In genomic region chr2:15810451-15811150, GRCh38 we compare ENCODE assay signal across 22 cellular contexts.
DNase-seq lines count a peak whose midpoint lies in the region; ATAC-seq, FAIRE-seq and TF ChIP-seq lines count a peak whose summit lies in the region.
"Had no signal": no experiment of that assay in that cellular context is flagged by ENCODE, and none has a peak within 500 bp of the region (broad histone marks: within the 10 kb centered on the region; RNA-seq: fewer than 3 reads in every experiment).

No MANE protein-coding gene starts in this region.

- FAIRE-seq in HepG2 (lab: Jason Lieb, UNC), result no peak
- no peak for FAIRE-seq in RCC 7860 (lab: Jason Lieb, UNC)
- FAIRE-seq: A549, K562 had no signal

- intact Hi-C loops in HepG2 (cut with micrococcal nuclease; ENCODE audit: unreplicated experiment) (no loop called here), left ventricle myocardium superior (cut with micrococcal nuclease) (no loop called here), thyroid gland (cut with DNase I) (loop anchor here (10.0 kb wide), 1 partner anchor 104 kb away; no protein-coding TSS in a partner anchor)

- no peaks in the 10 kb centered on the region for H3K27me3 Mint-ChIP-seq in neural crest cell (ENCODE audit: low read depth)

- no peak overlapping the region for H2AFZ ChIP-seq in HepG2 (ENCODE audit: low read length)

- H3K4me3 ChIP-seq in liver (ENCODE audit: low read depth in 1 of 3, low read length in 3 of 3) (no peak overlapping the region), HepG2 (replicated peaks in 1 of 3; ENCODE audit: insufficient read depth in 1 of 3, low read depth in 2 of 3, low read length in 3 of 3) (no peak overlapping the region), thyroid gland (replicated peaks in 1 of 3) (no peak overlapping the region)
- H3K4me3 ChIP-seq: A549, K562, MG63 had no signal

- no peaks in the 10 kb centered on the region for H3K27me3 ChIP-seq in liver (ENCODE audit: control insufficient read depth in 4 of 4, insufficient read depth in 4 of 4, low read length in 3 of 4)
- peaks cover 3 to 57% of the 10 kb centered on the region in 2 experiments; a peak in 3 of 5 replicates for H3K27me3 ChIP-seq in HepG2 (ENCODE audit: control insufficient read depth in 1 of 2, insufficient read depth in 2 of 2, low read length in 2 of 2)
- no peaks in the 10 kb centered on the region for H3K27me3 ChIP-seq in thyroid gland
- H3K27me3 ChIP-seq: MG63 had no signal

- TF ChIP-seq EP300 in HepG2 (IDR thresholded peaks at IDR 0.05; ENCODE audit: low read depth in 2 of 2, low read length in 2 of 2) (no peak), HepG2 (CRISPR knock-in tag; IDR thresholded peaks at IDR 0.05; ENCODE audit: borderline replicate concordance) (no peak)

- TF ChIP-seq POLR2A in HepG2 (IDR thresholded peaks at IDR 0.05; ENCODE audit: insufficient read depth in 1 of 2, low read depth in 2 of 2, low read length in 2 of 2) (no peak), thyroid gland (IDR thresholded peaks at IDR 0.05) (no peak)

- BruUV-seq in HepG2 (replicated peaks; lab: Mats Ljungman, UMichigan), result no TSS peak

- H3K4me1 Mint-ChIP-seq in neural crest cell, result peaks cover 62% of the 10 kb centered on the region
- H3K4me1 Mint-ChIP-seq: B cell had no signal

- no peaks in the 10 kb centered on the region for H3K4me1 ChIP-seq in liver (ENCODE audit: control insufficient read depth in 4 of 4, insufficient read depth in 4 of 4, low read length in 3 of 4)
- no peaks in the 10 kb centered on the region for H3K4me1 ChIP-seq in HepG2 (ENCODE audit: insufficient read depth, low read length)
- peaks cover 14 to 34% of the 10 kb centered on the region in 2 donors for H3K4me1 ChIP-seq in thyroid gland
- H3K4me1 ChIP-seq: A549 had no signal

- TF ChIP-seq CTCF in liver (IDR thresholded peaks at IDR 0.05; ENCODE audit: low read depth, low read length, missing input control), result no peak
- no peak for TF ChIP-seq CTCF in HepG2 (CRISPR knock-in tag; IDR thresholded peaks at IDR 0.05)
- TF ChIP-seq CTCF in neural crest cell (conservative IDR thresholded peaks at IDR 0.05), result no peak
- no peak for TF ChIP-seq CTCF in thyroid gland (IDR thresholded peaks at IDR 0.05)

- no peaks in the 10 kb centered on the region for H3K9me3 ChIP-seq in liver (ENCODE audit: control insufficient read depth in 4 of 4, low read length in 3 of 4)
- H3K9me3 ChIP-seq in HepG2 (ENCODE audit: low read length), result no peaks in the 10 kb centered on the region
- no peaks in the 10 kb centered on the region for H3K9me3 ChIP-seq in thyroid gland
- H3K9me3 ChIP-seq: A549, MG63 had no signal

- H3K36me3 Mint-ChIP-seq in neural crest cell (ENCODE audit: low read depth), result no peaks in the 10 kb centered on the region
- H3K36me3 Mint-ChIP-seq: CD14-positive monocyte had no signal

- in situ Hi-C loops in HepG2 (cut with HindIII; ENCODE audit: extremely low pct_ligation_motif_present, low pct_unique_long_range_greater_than_20kb), result no loop called here

- ATAC-seq in HepG2, result no peak
- peak; percentile 85 for ATAC-seq in left ventricle myocardium superior
- ATAC-seq: A549, K562 had no signal

- DNase-seq in HepG2 (ENCODE audit: low spot score), result no peak
- DNase-seq in left ventricle myocardium superior, result no peak
- DNase-seq in neural crest cell (ENCODE audit: low read depth, low spot score), result no peak
- peak in 1 of 2 donors; percentile 30 for DNase-seq in thyroid gland
- DNase-seq in RCC 7860 (ENCODE audit: low spot score), result no peak
- no peak for DNase-seq in pons (ENCODE audit: low spot score)
- DNase-seq in DMS79 treated with DMSO at 0.1 percent for 48 hours (lab: John Stamatoyannopoulos, UW), result no peak
- DNase-seq: DMS79, HFFc6, MG63, NCI-H1417 treated with DMSO at 0.1 percent for 48 hours, NCI-H187, NCI-H446, NCI-H526, OCI-M1, SHP77 treated with DMSO at 0.1 percent for 48 hours had no signal

- H3K79me2 ChIP-seq in HepG2 (ENCODE audit: insufficient read depth, low read length), result no peaks in the 10 kb centered on the region

- H3K36me3 ChIP-seq in liver (ENCODE audit: control insufficient read depth in 4 of 4, insufficient read depth in 3 of 4, low read depth in 1 of 4, low read length in 3 of 4), result no peaks in the 10 kb centered on the region
- no peaks in the 10 kb centered on the region for H3K36me3 ChIP-seq in HepG2 (replicated peaks in 1 of 2; ENCODE audit: control insufficient read depth in 1 of 2, insufficient read depth in 2 of 2, low read length in 2 of 2)
- no peaks in the 10 kb centered on the region for H3K36me3 ChIP-seq in thyroid gland
- H3K36me3 ChIP-seq: MG63 had no signal

- no peaks in the 10 kb centered on the region for H4K20me1 ChIP-seq in HepG2 (ENCODE audit: insufficient read depth, low read length)

- H3K4me3 Mint-ChIP-seq in neural crest cell, result no peak overlapping the region
- H3K4me3 Mint-ChIP-seq: B cell, CD14-positive monocyte, H9, HFFc6 had no signal

- CTCF ChIA-PET in HepG2 (lab: Yijun Ruan, JAX; ENCODE audit: low intra/inter-chr PET ratio, low total read pairs), result no interaction called here

- TF ChIP-seq RAD21 in liver (IDR thresholded peaks at IDR 0.05) (no peak), HepG2 (CRISPR knock-in tag; IDR thresholded peaks at IDR 0.05) (no peak)

- POLR2A ChIA-PET in HepG2 (lab: Yijun Ruan, JAX), result no interaction called here

- H3K9ac ChIP-seq in liver (ENCODE audit: low read depth in 1 of 2, low read length in 2 of 2), result no peak overlapping the region
- no peak overlapping the region for H3K9ac ChIP-seq in HepG2 (ENCODE audit: insufficient read depth, low read depth, low read length)

- H3K4me2 ChIP-seq in HepG2 (ENCODE audit: low read depth, low read length), result no peak overlapping the region
- H3K4me2 ChIP-seq: A549 had no signal

- WGBS in liver, result 86% methylated on average over 13 of the region's 13 CpGs
- WGBS in HepG2 (ENCODE audit: low lambda C conversion rate), result 32% methylated on average over 13 of the region's 13 CpGs
- 66 to 71% methylated on average over 13 of the region's 13 CpGs for WGBS in thyroid gland, 2 donors

- H3K27ac Mint-ChIP-seq in neural crest cell (ENCODE audit: unreplicated experiment), result peak overlapping the region; percentile 62
- H3K27ac Mint-ChIP-seq: B cell, CD14-positive monocyte, HFFc6 had no signal

- peaks cover 5% of the 10 kb centered on the region for H3K9me3 Mint-ChIP-seq in neural crest cell
- H3K9me3 Mint-ChIP-seq: H9 had no signal

- H3K27ac ChIP-seq in liver (ENCODE audit: low read depth in 1 of 2, low read length in 2 of 2) (no peak overlapping the region), HepG2 (ENCODE audit: extremely low read length, insufficient read depth, low read length) (no peak overlapping the region), thyroid gland (peak overlapping the region; percentile 61 to 83 (median 67))
- H3K27ac ChIP-seq: A549 had no signal

TF ChIP-seq in liver, 16 proteins besides CTCF, POLR2A, EP300 and RAD21:
- TF ChIP-seq RXRA (IDR thresholded peaks at IDR 0.05), result peak; percentile 47 to 48
- TF ChIP-seq NR2F2 (IDR thresholded peaks at IDR 0.05), result peak; percentile 33
- TF ChIP-seq HNF4G (IDR thresholded peaks at IDR 0.05), result no peak

TF ChIP-seq in HepG2, 621 proteins besides CTCF, POLR2A, EP300 and RAD21 (continues in another document):
- TF ChIP-seq ZNF329 (CRISPR knock-in tag; IDR thresholded peaks at IDR 0.05; ENCODE audit: low read depth) (no peak), ZNF770 (CRISPR knock-in tag; IDR thresholded peaks at IDR 0.05) (no peak), ZNF260 (CRISPR knock-in tag; IDR thresholded peaks at IDR 0.05; ENCODE audit: borderline replicate concordance, low read depth) (no peak), REL (CRISPR knock-in tag; conservative IDR thresholded peaks at IDR 0.05) (no peak), SMAD3 (CRISPR knock-in tag; IDR thresholded peaks at IDR 0.05) (no peak), PHB2 (IDR thresholded peaks at IDR 0.05; ENCODE audit: partially characterized antibody) (no peak), ZNF570 (CRISPR knock-in tag; IDR thresholded peaks at IDR 0.05; ENCODE audit: borderline replicate concordance) (no peak), NFE2 (CRISPR knock-in tag; IDR thresholded peaks at IDR 0.05) (no peak), ARNT2 (CRISPR knock-in tag; IDR thresholded peaks at IDR 0.05; ENCODE audit: low read depth) (no peak), SIX4 (CRISPR knock-in tag; IDR thresholded peaks at IDR 0.05) (no peak), ZNF83 (CRISPR knock-in tag; IDR thresholded peaks at IDR 0.05; ENCODE audit: borderline replicate concordance) (no peak), HMGA1 (CRISPR knock-in tag; conservative IDR thresholded peaks at IDR 0.05) (no peak), ZNF678 (CRISPR knock-in tag; IDR thresholded peaks at IDR 0.05) (no peak), ZNF713 (CRISPR knock-in tag; IDR thresholded peaks at IDR 0.05) (no peak), ZNF143 (CRISPR knock-in tag; IDR thresholded peaks at IDR 0.05) (no peak), HOXA9 (CRISPR knock-in tag; IDR thresholded peaks at IDR 0.05; ENCODE audit: borderline replicate concordance) (no peak), ATF3 (CRISPR knock-in tag; IDR thresholded peaks at IDR 0.05) (no peak)

Comparison
In these comparisons a context has a peak if more than half of its experiments do, and no peak if none do; other contexts are left out.
1. H3K27ac ChIP-seq: peak in thyroid gland (3 of 3); none in liver (0 of 2) and HepG2 (single experiment).